ENCODE assay signal across 20 cellular contexts in genomic region chr2:187155472-187155871, GRCh38.
"Had no signal": no experiment of that assay in that cellular context is flagged by ENCODE, and none has a peak within 500 bp of the region (broad histone marks: within the 10 kb centered on the region; RNA-seq: fewer than 3 reads in every experiment).

No MANE protein-coding gene starts in this region.

- H3K9me3 ChIP-seq: neutrophil, suprapubic skin, thyroid gland, uterus had no signal

- H3K36me3 ChIP-seq: heart left ventricle, neutrophil, right atrium auricular region, sigmoid colon, suprapubic skin, thyroid gland, upper lobe of left lung, uterus had no signal

- DNase-seq: effector CD4-positive, alpha-beta T cell; endodermal cell; erythroblast; heart left ventricle; hippocampal formation; left colon; left ventricle myocardium superior; naive thymus-derived CD4-positive, alpha-beta T cell; sigmoid colon; small intestine; stimulated activated CD4-positive, alpha-beta T cell treated with anti-CD3 and anti-CD28 coated beads, Interleukin-2, amount 100 ng/mL, for 48 hours; stimulated activated naive CD8-positive, alpha-beta T cell treated with anti-CD3 and anti-CD28 coated beads, Interleukin-15, Interleukin-2, amounts not matched to agents 100 U/mL and 50 U/mL, for 24 hours; thyroid gland; upper lobe of left lung; uterus had no signal

- H3K27ac ChIP-seq: coronary artery, heart left ventricle, neutrophil, right atrium auricular region, sigmoid colon, suprapubic skin, thyroid gland, upper lobe of left lung, uterus had no signal

- H3K27me3 ChIP-seq: heart left ventricle, neutrophil, right atrium auricular region, sigmoid colon, suprapubic skin, thyroid gland, upper lobe of left lung, uterus had no signal

- H3K4me3 ChIP-seq: coronary artery, heart left ventricle, lung, right atrium auricular region, sigmoid colon, suprapubic skin, thyroid gland, upper lobe of left lung, uterus had no signal

- H3K4me1 ChIP-seq: right atrium auricular region, suprapubic skin, thyroid gland, upper lobe of left lung, uterus had no signal
